In the genomic region with DNA sequence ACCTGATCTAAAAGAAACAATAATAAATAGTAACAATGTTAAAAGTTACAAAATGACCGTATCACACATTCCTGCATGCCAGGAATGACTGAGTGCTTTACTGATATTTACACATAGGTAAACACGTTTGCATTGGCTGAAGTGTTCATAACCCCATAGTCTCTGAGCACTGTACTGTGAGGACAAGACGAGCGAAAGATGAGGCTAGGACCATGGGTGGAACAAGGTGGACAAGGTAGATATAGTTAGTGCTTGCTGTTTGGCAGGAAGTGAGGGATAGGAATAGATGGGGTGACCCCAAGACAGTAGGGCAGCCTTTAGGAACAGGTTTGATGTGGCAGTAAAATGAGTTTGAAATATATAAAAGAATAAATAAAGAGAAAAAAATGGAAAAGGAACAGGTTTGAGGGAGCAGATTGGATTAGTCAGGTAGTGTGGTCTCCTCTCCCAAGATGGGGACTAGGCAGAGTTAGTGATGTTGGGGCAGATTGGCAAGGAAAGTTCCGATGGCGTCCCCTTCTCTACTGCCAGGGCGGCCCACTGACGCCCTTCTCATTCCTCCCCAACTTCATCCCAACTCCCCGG, we compare ENCODE assay signal across 8 cellular contexts. TPM values are rescaled to one million over a fixed set of nuclear protein-coding genes. Genes with fewer than 3 reads are reported as not detected.
DNase-seq lines count a peak whose midpoint lies in the region; ATAC-seq and TF ChIP-seq lines count a peak whose summit lies in the region.

No MANE protein-coding gene starts in this region.

- intact Hi-C loops in activated CD4-positive, alpha-beta T cell treated with anti-CD3 and anti-CD28 coated beads for 36 hours (cut with DNase I, micrococcal nuclease): loop anchor here in 1 of 2 experiments (5.0 kb wide), 1 partner anchor 36 kb away; a partner anchor contains a TSS

- H3K9me3 ChIP-seq in iPS-18c (ENCODE audit: control insufficient read depth, insufficient read depth, low read length) (no peaks in the 10 kb centered on the region), subcutaneous abdominal adipose tissue (ENCODE audit: control insufficient read depth in 5 of 5, low read length in 5 of 5) (no peaks in the 10 kb centered on the region)

- POLR2A ChIA-PET in activated CD4-positive, alpha-beta T cell treated with anti-CD3 and anti-CD28 coated beads for 36 hours (lab: Charles Lee): no interaction called here
- POLR2A ChIA-PET in WTC11 (lab: Charles Lee): no interaction called here

- H3K36me3 Mint-ChIP-seq in activated CD4-positive, alpha-beta T cell treated with anti-CD3 and anti-CD28 coated beads for 36 hours (ENCODE audit: low read depth): peaks cover 33% of the 10 kb centered on the region
- peaks cover 29% of the 10 kb centered on the region for H3K36me3 Mint-ChIP-seq in WTC11

- no peaks in the 10 kb centered on the region for H3K27me3 ChIP-seq in subcutaneous abdominal adipose tissue (ENCODE audit: control insufficient read depth in 5 of 5, insufficient read depth in 4 of 5, low read length in 5 of 5)

- H3K4me3 Mint-ChIP-seq in activated CD4-positive, alpha-beta T cell treated with anti-CD3 and anti-CD28 coated beads for 36 hours: peak overlapping the region; percentile 93
- peak overlapping the region; percentile 87 for H3K4me3 Mint-ChIP-seq in WTC11

- DNase-seq in activated CD4-positive, alpha-beta T cell treated with anti-CD3 and anti-CD28 coated beads for 36 hours: no peak
- no peak for DNase-seq in activated CD4-positive, alpha-beta T cell treated with anti-CD3 and anti-CD28 coated beads for 1 hour
- no peak for DNase-seq in WTC11 (ENCODE audit: low spot score)
- DNase-seq in NCI-H2196 (lab: John Stamatoyannopoulos, UW; ENCODE audit: unreplicated experiment): no peak
- DNase-seq in effector CD8-positive, alpha-beta T cell (lab: John Stamatoyannopoulos, UW): no peak

- H3K36me3 ChIP-seq in subcutaneous abdominal adipose tissue (ENCODE audit: control insufficient read depth in 5 of 5, insufficient read depth in 5 of 5, low read length in 5 of 5): peaks cover 0 to 34% (median 29%) of the 10 kb centered on the region in 5 donors

- no peak overlapping the region for H3K9ac ChIP-seq in subcutaneous abdominal adipose tissue (ENCODE audit: low read length in 5 of 5)

- H3K27ac Mint-ChIP-seq in activated CD4-positive, alpha-beta T cell treated with anti-CD3 and anti-CD28 coated beads for 36 hours: peak overlapping the region; percentile 93
- no peak overlapping the region for H3K27ac Mint-ChIP-seq in WTC11

- peak overlapping the region; percentile 28; the same call in 1 of the 2 replicates for H3K4me3 ChIP-seq in iPS-18c (ENCODE audit: insufficient read depth, low read depth, low read length)
- H3K4me3 ChIP-seq in subcutaneous abdominal adipose tissue (ENCODE audit: low read depth in 1 of 5, low read length in 5 of 5): peak overlapping the region in 4 of 5 donors; percentile 53 to 98 (median 84)

- ATAC-seq in activated CD4-positive, alpha-beta T cell treated with anti-CD3 and anti-CD28 coated beads for 36 hours: peak; percentile 47
- no peak for ATAC-seq in WTC11
- ATAC-seq in GM18502 (IDR thresholded peaks at IDR 0.05; ENCODE audit: poor library complexity, unreplicated experiment): no peak

- no peak overlapping the region for H3K27ac ChIP-seq in subcutaneous abdominal adipose tissue (ENCODE audit: low read depth, low read length)

- TF ChIP-seq CTCF in WTC11 (IDR thresholded peaks at IDR 0.05): no peak

- H3K4me1 ChIP-seq in subcutaneous abdominal adipose tissue (ENCODE audit: control insufficient read depth in 5 of 5, insufficient read depth in 5 of 5, low read length in 5 of 5): peaks cover 18 to 50% (median 26%) of the 10 kb centered on the region in 5 donors

- CTCF ChIA-PET in activated CD4-positive, alpha-beta T cell treated with anti-CD3 and anti-CD28 coated beads for 36 hours (lab: Charles Lee): interaction anchor here (1.3 kb wide), 1 partner anchor 36 kb away, joined by 5 read pairs; no protein-coding TSS in a partner anchor
- CTCF ChIA-PET in WTC11 (lab: Charles Lee): interaction anchor here (1.2 kb wide), 1 partner anchor 230 kb away, joined by 5 read pairs; a partner anchor contains a TSS

- no peaks in the 10 kb centered on the region for H3K27me3 Mint-ChIP-seq in activated CD4-positive, alpha-beta T cell treated with anti-CD3 and anti-CD28 coated beads for 36 hours
- peaks cover 5% of the 10 kb centered on the region for H3K27me3 Mint-ChIP-seq in WTC11 (ENCODE audit: low read depth)

- H3K9me3 Mint-ChIP-seq in activated CD4-positive, alpha-beta T cell treated with anti-CD3 and anti-CD28 coated beads for 36 hours (ENCODE audit: low read depth): no peaks in the 10 kb centered on the region
- H3K9me3 Mint-ChIP-seq in WTC11: no peaks in the 10 kb centered on the region

- peaks cover 28% of the 10 kb centered on the region for H3K4me1 Mint-ChIP-seq in activated CD4-positive, alpha-beta T cell treated with anti-CD3 and anti-CD28 coated beads for 36 hours
- H3K4me1 Mint-ChIP-seq in WTC11: peaks cover 29% of the 10 kb centered on the region

TF ChIP-seq in WTC11, 78 proteins besides CTCF, POLR2A, EP300 and RAD21:
- no peak for TF ChIP-seq CBFB (CRISPR knock-in tag; IDR thresholded peaks at IDR 0.05; ENCODE audit: low read depth)

RNA-seq across cellular contexts. Expression of a gene that starts 0.5 kb away (rescaled TPM):
- 100 to 1,000 TPM in 1 of 2 experiments, 10 to 100 TPM in 1; 91.4 to 110 TPM for total RNA-seq in activated CD4-positive, alpha-beta T cell treated with anti-CD3 and anti-CD28 coated beads for 36 hours
- 75.6 to 85.0 TPM (median 75.8 TPM) in 3 replicates for total RNA-seq in WTC11 (2021)

RNA-seq across cellular contexts. Expression of a gene that starts 1.6 kb away (rescaled TPM):
- under 1 TPM in 1 of 2 experiments, not detected in 1; 0.16 TPM for total RNA-seq in activated CD4-positive, alpha-beta T cell treated with anti-CD3 and anti-CD28 coated beads for 36 hours
- 4.0 to 4.9 TPM (median 4.8 TPM) in 3 replicates for total RNA-seq in WTC11 (2021)

RNA-seq across cellular contexts. Expression of a gene that starts 7.4 kb away (rescaled TPM):
- 1 to 10 TPM; 3.0 to 4.6 TPM for total RNA-seq in activated CD4-positive, alpha-beta T cell treated with anti-CD3 and anti-CD28 coated beads for 36 hours
- total RNA-seq in WTC11 (2021): 13.6 to 15.6 TPM (median 15.3 TPM) in 3 replicates

RNA-seq across cellular contexts. Expression of a gene that starts 7.7 kb away (rescaled TPM):
- total RNA-seq in activated CD4-positive, alpha-beta T cell treated with anti-CD3 and anti-CD28 coated beads for 36 hours: 10 to 100 TPM; 28.8 to 30.4 TPM
- total RNA-seq in WTC11 (2021): 40.8 to 54.3 TPM (median 50.5 TPM) in 3 replicates

RNA-seq across cellular contexts. Expression of a gene that starts 21.2 kb away (rescaled TPM):
- 10 to 100 TPM; 15.5 to 17.5 TPM for total RNA-seq in activated CD4-positive, alpha-beta T cell treated with anti-CD3 and anti-CD28 coated beads for 36 hours
- 8.5 to 10.6 TPM (median 9.7 TPM) in 3 replicates for total RNA-seq in WTC11 (2021)
